In the genomic region with DNA sequence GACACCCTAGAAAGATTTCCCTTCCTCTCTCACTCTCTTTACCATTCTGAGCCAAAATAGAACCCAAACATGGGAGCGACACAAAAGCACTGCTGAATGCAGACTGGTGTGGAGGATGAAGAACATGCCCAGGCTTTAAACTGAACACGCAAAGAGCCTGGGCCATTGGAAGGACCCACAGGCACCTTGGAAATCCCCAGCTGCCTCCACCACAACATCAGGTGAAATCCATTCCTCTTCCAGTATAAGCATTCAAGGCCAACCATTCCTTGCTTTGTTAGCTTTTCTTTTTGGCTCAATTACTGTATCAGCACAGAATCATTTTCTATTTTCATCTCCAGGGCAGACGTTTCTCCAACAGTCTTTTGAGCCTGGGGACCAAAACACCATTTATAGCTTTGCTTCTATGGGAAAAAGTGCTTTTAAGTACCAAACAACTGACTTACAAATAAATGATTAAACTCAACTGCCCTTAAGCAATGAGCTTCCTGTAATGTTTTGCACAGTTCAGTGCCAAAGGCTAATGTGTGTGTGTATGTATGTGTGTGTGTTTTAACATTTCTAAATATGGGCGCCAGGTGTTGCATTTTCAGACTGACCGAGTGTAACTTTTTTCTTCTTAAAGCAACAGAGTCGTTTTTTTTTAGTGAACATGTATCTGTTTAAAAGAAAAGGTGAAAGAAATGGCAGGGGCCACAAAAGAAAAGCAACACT, we compare ENCODE assay signal across 9 cellular contexts. TPM values are rescaled to one million over a fixed set of nuclear protein-coding genes. Genes with fewer than 3 reads are reported as not detected.
DNase-seq lines count a peak whose midpoint lies in the region; ATAC-seq and TF ChIP-seq lines count a peak whose summit lies in the region.
"Had no signal": no experiment of that assay in that cellular context is flagged by ENCODE, and none has a peak within 500 bp of the region (broad histone marks: within the 10 kb centered on the region; RNA-seq: fewer than 3 reads in every experiment).

No MANE protein-coding gene starts in this region.

- H3K4me1 ChIP-seq in BLaER1 (peaks cover 94% of the 10 kb centered on the region), right atrium auricular region (peaks cover 0 to 4% of the 10 kb centered on the region in 2 donors)

- peak overlapping the region; percentile 97 for H3K4me2 ChIP-seq in BLaER1

- no peak overlapping the region for H3K4me3 Mint-ChIP-seq in mesothelial cell of epicardium

- no peak for TF ChIP-seq CTCF in RWPE1 (conservative IDR thresholded peaks at IDR 0.05; ENCODE audit: low read depth)
- no peak for TF ChIP-seq CTCF in mesothelial cell of epicardium (IDR thresholded peaks at IDR 0.05; ENCODE audit: unreplicated experiment)
- TF ChIP-seq CTCF in right atrium auricular region (IDR thresholded peaks at IDR 0.05), result no peak

- H3K27ac ChIP-seq in BLaER1, result peak overlapping the region; percentile 91
- H3K27ac ChIP-seq in RWPE1, result peak overlapping the region; percentile 33; the same call in 1 of the 2 replicates
- no peak overlapping the region for H3K27ac ChIP-seq in right atrium auricular region

- peak overlapping the region; percentile 55 for H3K4me3 ChIP-seq in BLaER1
- no peak overlapping the region for H3K4me3 ChIP-seq in right atrium auricular region

- no peaks in the 10 kb centered on the region for H3K36me3 Mint-ChIP-seq in mesothelial cell of epicardium

- POLR2A ChIA-PET in RWPE1 (lab: Yijun Ruan, JAX; ENCODE audit: low non-redundant PET), result no interaction called here

- peaks cover 36% of the 10 kb centered on the region for H3K4me1 Mint-ChIP-seq in mesothelial cell of epicardium

- peak; percentile 21 for DNase-seq in RWPE1 (ENCODE audit: low spot score)
- DNase-seq in mesothelial cell of epicardium (ENCODE audit: low spot score in 2 of 2, unreplicated experiment in 2 of 2), result no peak
- no peak for DNase-seq in NCI-H1436 (lab: John Stamatoyannopoulos, UW)
- no peak for DNase-seq in right atrium auricular region (ENCODE audit: low spot score)

- CTCF ChIA-PET in RWPE1 (lab: Yijun Ruan, JAX), result interaction anchor here (0.6 to 3.7 kb wide), 10 partner anchors 14 to 851 kb away, joined by 3 to 29 read pairs (median 4); no protein-coding TSS in a partner anchor

- peak overlapping the region; percentile 72 for H3K27ac Mint-ChIP-seq in mesothelial cell of epicardium

- H3K27me3 ChIP-seq in BLaER1 (no peaks in the 10 kb centered on the region), right atrium auricular region (no peaks in the 10 kb centered on the region)

- H3K9me3 Mint-ChIP-seq in mesothelial cell of epicardium, result peaks cover under 1% of the 10 kb centered on the region

- 0 out of 2 replicates have a peak, but pooled peaks cover 3% of the 10 kb centered on the region for H3K36me3 ChIP-seq in BLaER1
- no peaks in the 10 kb centered on the region for H3K36me3 ChIP-seq in right atrium auricular region

- H3K9me3 ChIP-seq in BLaER1 (peaks cover 9% of the 10 kb centered on the region; the same call in 1 of the 2 replicates), right atrium auricular region (no peaks in the 10 kb centered on the region)

- no peaks in the 10 kb centered on the region for H3K27me3 Mint-ChIP-seq in mesothelial cell of epicardium (ENCODE audit: low read depth)

- ATAC-seq in HG03135 (IDR thresholded peaks at IDR 0.05; ENCODE audit: unreplicated experiment) (peak; percentile 53), SK-N-SH treated with all-trans-retinoic acid at 6 μM for 48 hours (no peak)

- no peaks in the 10 kb centered on the region for H4K20me1 ChIP-seq in BLaER1

- H3K9ac ChIP-seq in BLaER1, result peak overlapping the region; percentile 76

- peak; percentile 63 for TF ChIP-seq POLR2A in GM19099 (IDR thresholded peaks at IDR 0.05; ENCODE audit: extremely low read depth, insufficient read length, low read depth)

TF ChIP-seq in SK-N-SH treated with all-trans-retinoic acid at 6 μM for 48 hours, 23 proteins besides CTCF, POLR2A, EP300 and RAD21:
- TF ChIP-seq ZC3H10 (CRISPR knock-in tag; IDR thresholded peaks at IDR 0.05) (no peak), SNAI2 (CRISPR knock-in tag; IDR thresholded peaks at IDR 0.05) (no peak), ZNF70 (CRISPR knock-in tag; IDR thresholded peaks at IDR 0.05) (no peak), PPARA (CRISPR knock-in tag; IDR thresholded peaks at IDR 0.05; ENCODE audit: borderline replicate concordance) (no peak), GLIS3 (CRISPR knock-in tag; IDR thresholded peaks at IDR 0.05) (no peak), CSDC2 (CRISPR knock-in tag; IDR thresholded peaks at IDR 0.05) (no peak), ZNF8 (CRISPR knock-in tag; IDR thresholded peaks at IDR 0.05) (no peak), OSR1 (CRISPR knock-in tag; IDR thresholded peaks at IDR 0.05) (no peak), ZFP3 (CRISPR knock-in tag; IDR thresholded peaks at IDR 0.05) (no peak), ARNTL (CRISPR knock-in tag; IDR thresholded peaks at IDR 0.05; ENCODE audit: borderline replicate concordance, low read depth) (no peak), BACH2 (CRISPR knock-in tag; IDR thresholded peaks at IDR 0.05; ENCODE audit: borderline replicate concordance) (no peak), ISL1 (CRISPR knock-in tag; IDR thresholded peaks at IDR 0.05) (no peak), ZNF565 (CRISPR knock-in tag; conservative IDR thresholded peaks at IDR 0.05; ENCODE audit: low read depth) (no peak), ZFP30 (CRISPR knock-in tag; IDR thresholded peaks at IDR 0.05) (no peak)
- TF ChIP-seq, protein P1, sequence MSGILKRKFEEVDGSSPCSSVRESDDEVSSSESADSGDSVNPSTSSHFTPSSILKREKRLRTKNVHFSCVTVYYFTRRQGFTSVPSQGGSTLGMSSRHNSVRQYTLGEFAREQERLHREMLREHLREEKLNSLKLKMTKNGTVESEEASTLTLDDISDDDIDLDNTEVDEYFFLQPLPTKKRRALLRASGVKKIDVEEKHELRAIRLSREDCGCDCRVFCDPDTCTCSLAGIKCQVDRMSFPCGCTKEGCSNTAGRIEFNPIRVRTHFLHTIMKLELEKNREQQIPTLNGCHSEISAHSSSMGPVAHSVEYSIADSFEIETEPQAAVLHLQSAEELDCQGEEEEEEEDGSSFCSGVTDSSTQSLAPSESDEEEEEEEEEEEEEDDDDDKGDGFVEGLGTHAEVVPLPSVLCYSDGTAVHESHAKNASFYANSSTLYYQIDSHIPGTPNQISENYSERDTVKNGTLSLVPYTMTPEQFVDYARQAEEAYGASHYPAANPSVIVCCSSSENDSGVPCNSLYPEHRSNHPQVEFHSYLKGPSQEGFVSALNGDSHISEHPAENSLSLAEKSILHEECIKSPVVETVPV (CRISPR knock-in tag; IDR thresholded peaks at IDR 0.05), result no peak
- TF ChIP-seq, protein P2, sequence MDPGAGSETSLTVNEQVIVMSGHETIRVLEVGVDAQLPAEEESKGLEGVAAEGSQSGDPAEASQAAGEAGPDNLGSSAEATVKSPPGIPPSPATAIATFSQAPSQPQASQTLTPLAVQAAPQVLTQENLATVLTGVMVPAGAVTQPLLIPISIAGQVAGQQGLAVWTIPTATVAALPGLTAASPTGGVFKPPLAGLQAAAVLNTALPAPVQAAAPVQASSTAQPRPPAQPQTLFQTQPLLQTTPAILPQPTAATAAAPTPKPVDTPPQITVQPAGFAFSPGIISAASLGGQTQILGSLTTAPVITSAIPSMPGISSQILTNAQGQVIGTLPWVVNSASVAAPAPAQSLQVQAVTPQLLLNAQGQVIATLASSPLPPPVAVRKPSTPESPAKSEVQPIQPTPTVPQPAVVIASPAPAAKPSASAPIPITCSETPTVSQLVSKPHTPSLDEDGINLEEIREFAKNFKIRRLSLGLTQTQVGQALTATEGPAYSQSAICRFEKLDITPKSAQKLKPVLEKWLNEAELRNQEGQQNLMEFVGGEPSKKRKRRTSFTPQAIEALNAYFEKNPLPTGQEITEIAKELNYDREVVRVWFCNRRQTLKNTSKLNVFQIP (CRISPR knock-in tag; IDR thresholded peaks at IDR 0.05; ENCODE audit: borderline replicate concordance, low read depth), result no peak
- TF ChIP-seq, protein P3, sequence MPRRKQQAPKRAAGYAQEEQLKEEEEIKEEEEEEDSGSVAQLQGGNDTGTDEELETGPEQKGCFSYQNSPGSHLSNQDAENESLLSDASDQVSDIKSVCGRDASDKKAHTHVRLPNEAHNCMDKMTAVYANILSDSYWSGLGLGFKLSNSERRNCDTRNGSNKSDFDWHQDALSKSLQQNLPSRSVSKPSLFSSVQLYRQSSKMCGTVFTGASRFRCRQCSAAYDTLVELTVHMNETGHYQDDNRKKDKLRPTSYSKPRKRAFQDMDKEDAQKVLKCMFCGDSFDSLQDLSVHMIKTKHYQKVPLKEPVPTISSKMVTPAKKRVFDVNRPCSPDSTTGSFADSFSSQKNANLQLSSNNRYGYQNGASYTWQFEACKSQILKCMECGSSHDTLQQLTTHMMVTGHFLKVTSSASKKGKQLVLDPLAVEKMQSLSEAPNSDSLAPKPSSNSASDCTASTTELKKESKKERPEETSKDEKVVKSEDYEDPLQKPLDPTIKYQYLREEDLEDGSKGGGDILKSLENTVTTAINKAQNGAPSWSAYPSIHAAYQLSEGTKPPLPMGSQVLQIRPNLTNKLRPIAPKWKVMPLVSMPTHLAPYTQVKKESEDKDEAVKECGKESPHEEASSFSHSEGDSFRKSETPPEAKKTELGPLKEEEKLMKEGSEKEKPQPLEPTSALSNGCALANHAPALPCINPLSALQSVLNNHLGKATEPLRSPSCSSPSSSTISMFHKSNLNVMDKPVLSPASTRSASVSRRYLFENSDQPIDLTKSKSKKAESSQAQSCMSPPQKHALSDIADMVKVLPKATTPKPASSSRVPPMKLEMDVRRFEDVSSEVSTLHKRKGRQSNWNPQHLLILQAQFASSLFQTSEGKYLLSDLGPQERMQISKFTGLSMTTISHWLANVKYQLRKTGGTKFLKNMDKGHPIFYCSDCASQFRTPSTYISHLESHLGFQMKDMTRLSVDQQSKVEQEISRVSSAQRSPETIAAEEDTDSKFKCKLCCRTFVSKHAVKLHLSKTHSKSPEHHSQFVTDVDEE (CRISPR knock-in tag; IDR thresholded peaks at IDR 0.05), result no peak
- TF ChIP-seq, protein P4, sequence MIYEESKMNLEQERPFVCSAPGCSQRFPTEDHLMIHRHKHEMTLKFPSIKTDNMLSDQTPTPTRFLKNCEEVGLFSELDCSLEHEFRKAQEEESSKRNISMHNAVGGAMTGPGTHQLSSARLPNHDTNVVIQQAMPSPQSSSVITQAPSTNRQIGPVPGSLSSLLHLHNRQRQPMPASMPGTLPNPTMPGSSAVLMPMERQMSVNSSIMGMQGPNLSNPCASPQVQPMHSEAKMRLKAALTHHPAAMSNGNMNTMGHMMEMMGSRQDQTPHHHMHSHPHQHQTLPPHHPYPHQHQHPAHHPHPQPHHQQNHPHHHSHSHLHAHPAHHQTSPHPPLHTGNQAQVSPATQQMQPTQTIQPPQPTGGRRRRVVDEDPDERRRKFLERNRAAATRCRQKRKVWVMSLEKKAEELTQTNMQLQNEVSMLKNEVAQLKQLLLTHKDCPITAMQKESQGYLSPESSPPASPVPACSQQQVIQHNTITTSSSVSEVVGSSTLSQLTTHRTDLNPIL (CRISPR knock-in tag; IDR thresholded peaks at IDR 0.05; ENCODE audit: low read depth), result no peak

RNA-seq across cellular contexts. Expression of a gene that starts 16.2 kb away (rescaled TPM):
- total RNA-seq in mesothelial cell of epicardium (7.0 to 8.2 TPM (median 7.1 TPM) in 3 replicates), right atrium auricular region (under 1 TPM; 0.39 to 0.41 TPM)
- total RNA-seq: dermis microvascular lymphatic vessel endothelial cell had no signal

RNA-seq across cellular contexts. Expression of a gene that starts 16.7 kb away (rescaled TPM):
- total RNA-seq in mesothelial cell of epicardium (not detected in 3 replicates), right atrium auricular region (not detected)
- total RNA-seq: dermis microvascular lymphatic vessel endothelial cell had no signal

Comparison
In these comparisons a context has a peak if more than half of its experiments do, and no peak if none do; other contexts are left out.
1. H3K27ac ChIP-seq: peak in BLaER1 (single experiment) and RWPE1 (single experiment); none in right atrium auricular region (0 of 2).